1 cellular context compared by ENCODE assay signal in the genomic region with DNA sequence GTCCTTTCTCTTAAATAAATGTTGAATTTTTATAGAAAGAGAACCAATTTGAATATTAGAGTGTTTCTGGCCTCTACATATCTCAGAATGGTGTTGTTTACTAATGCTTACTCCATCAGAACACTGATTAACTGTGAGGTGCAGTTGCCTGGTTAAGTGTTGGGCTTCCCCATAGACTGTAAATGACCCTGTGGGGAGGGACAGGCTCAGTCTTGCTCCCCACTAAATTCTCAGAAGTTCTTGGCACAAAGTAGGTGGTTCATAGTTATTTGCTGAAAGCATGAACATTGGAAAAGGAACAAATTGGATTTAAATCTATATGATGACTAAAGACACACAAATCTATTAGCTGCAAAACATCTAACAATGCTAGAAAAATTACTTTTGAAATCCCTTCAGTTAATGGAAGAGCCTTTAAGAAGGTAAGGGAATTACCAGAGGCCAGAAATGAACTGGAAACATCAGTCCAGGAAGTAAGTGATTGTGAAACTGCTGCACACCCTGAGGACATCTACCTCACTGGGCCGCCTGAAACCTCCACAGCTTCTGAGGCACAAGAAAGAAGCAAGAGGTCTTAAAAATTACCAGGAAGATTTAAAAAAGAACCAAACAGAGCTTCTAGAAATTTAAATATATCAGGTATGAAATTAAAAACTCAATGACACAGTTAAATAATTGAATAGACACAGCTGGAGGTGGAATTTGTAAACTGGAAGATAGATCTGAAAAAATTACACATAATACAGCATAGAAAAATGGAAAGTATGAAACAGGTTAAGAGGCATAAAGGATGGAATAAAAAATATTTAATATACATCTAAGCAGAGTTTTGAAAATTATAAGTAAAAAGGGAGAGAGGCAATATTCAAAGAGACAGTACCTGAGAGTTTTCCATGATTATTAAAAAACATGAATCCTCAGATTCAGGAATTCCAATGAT.
TF ChIP-seq lines count a peak whose summit lies in the region.

No MANE protein-coding gene starts in this region.

TF ChIP-seq in H1, 55 proteins besides CTCF, POLR2A, EP300 and RAD21:
- TF ChIP-seq CTBP2 (IDR thresholded peaks at IDR 0.05; ENCODE audit: borderline replicate concordance, insufficient read depth, insufficient read length, low read length), result no peak
- TF ChIP-seq ASH2L (IDR thresholded peaks at IDR 0.05; ENCODE audit: low read length), result no peak
- peak; percentile 50; the same call in 1 of the 2 replicates for TF ChIP-seq KDM1A (IDR thresholded peaks at IDR 0.05; ENCODE audit: borderline replicate concordance, low read length)
